In genomic region chrX:42944381-42944998, GRCh38 we compare ENCODE assay signal across 13 cellular contexts.
DNase-seq lines count a peak whose midpoint lies in the region; ATAC-seq, FAIRE-seq and TF ChIP-seq lines count a peak whose summit lies in the region.
"Had no signal": no experiment of that assay in that cellular context is flagged by ENCODE, and none has a peak within 500 bp of the region (broad histone marks: within the 10 kb centered on the region; RNA-seq: fewer than 3 reads in every experiment).

No MANE protein-coding gene starts in this region.

- intact Hi-C loops in natural killer cell (cut with micrococcal nuclease): loop anchor here (10.0 kb wide), 1 partner anchor 1020 kb away; the partner anchor contains the start of gene CASK

- no peak for TF ChIP-seq CTCF in natural killer cell (IDR thresholded peaks at IDR 0.05)

- TF ChIP-seq POLR2A in GM12892 (IDR thresholded peaks at IDR 0.05; ENCODE audit: low read depth, low read length): no peak

- peak; percentile 81 for FAIRE-seq in GM12892 (lab: Jason Lieb, UNC)
- FAIRE-seq: D721Med, HepG2, keratinocyte had no signal

- DNase-seq in GM12892 (ENCODE audit: insufficient read length) (no peak), T-helper 17 cell (no peak), natural killer cell (no peak), middle frontal gyrus (ENCODE audit: extremely low spot score, low spot score) (no peak), OCI-M1 (lab: John Stamatoyannopoulos, UW) (no peak)
- DNase-seq: NCI-H2081 treated with DMSO at 0.1 percent for 48 hours had no signal

- peak overlapping the region; percentile 92 for H3K27ac Mint-ChIP-seq in T-helper 17 cell
- H3K27ac Mint-ChIP-seq in natural killer cell: peak overlapping the region; percentile 89 to 90
- H3K27ac Mint-ChIP-seq: dendritic cell treated with granulocyte-macrophage colony-stimulating factor and Interleukin-4, amounts not matched to agents 40 ng/mL and 50 ng/mL, for 4 days had no signal

- H3K9me3 ChIP-seq in T-helper 17 cell (ENCODE audit: control insufficient read depth, low read length, poor library complexity, severe bottlenecking): no peaks in the 10 kb centered on the region

- H3K36me3 Mint-ChIP-seq in T-helper 17 cell (ENCODE audit: low read depth) (peaks cover 3% of the 10 kb centered on the region), natural killer cell (no peaks in the 10 kb centered on the region)

- H3K27me3 Mint-ChIP-seq in T-helper 17 cell (no peaks in the 10 kb centered on the region), natural killer cell (ENCODE audit: low read depth in 2 of 2) (no peaks in the 10 kb centered on the region)
- H3K27me3 Mint-ChIP-seq: dendritic cell treated with granulocyte-macrophage colony-stimulating factor and Interleukin-4, amounts not matched to agents 40 ng/mL and 50 ng/mL, for 4 days had no signal

- peaks cover 40% of the 10 kb centered on the region for H3K4me1 Mint-ChIP-seq in T-helper 17 cell
- H3K4me1 Mint-ChIP-seq in natural killer cell: peaks cover 68 to 99% of the 10 kb centered on the region in 2 donors

- no peaks in the 10 kb centered on the region for H3K9me3 Mint-ChIP-seq in natural killer cell
- H3K9me3 Mint-ChIP-seq: dendritic cell treated with granulocyte-macrophage colony-stimulating factor and Interleukin-4, amounts not matched to agents 40 ng/mL and 50 ng/mL, for 4 days had no signal

- H3K4me3 Mint-ChIP-seq in T-helper 17 cell: no peak overlapping the region
- peak overlapping the region; percentile 35 for H3K4me3 Mint-ChIP-seq in natural killer cell
- H3K4me3 Mint-ChIP-seq: dendritic cell treated with granulocyte-macrophage colony-stimulating factor and Interleukin-4, amounts not matched to agents 40 ng/mL and 50 ng/mL, for 4 days had no signal

- ATAC-seq in HG03064 (IDR thresholded peaks at IDR 0.05; ENCODE audit: low read depth, unreplicated experiment) (peak; percentile 1), T-helper 17 cell (peak; percentile 67), natural killer cell (peak; percentile 27 to 54 (median 54)), HG03039 (IDR thresholded peaks at IDR 0.05; ENCODE audit: unreplicated experiment) (no peak)
- ATAC-seq: HepG2, Panc1 had no signal
